Comparison of ENCODE assay signal across 20 cellular contexts in the genomic region with DNA sequence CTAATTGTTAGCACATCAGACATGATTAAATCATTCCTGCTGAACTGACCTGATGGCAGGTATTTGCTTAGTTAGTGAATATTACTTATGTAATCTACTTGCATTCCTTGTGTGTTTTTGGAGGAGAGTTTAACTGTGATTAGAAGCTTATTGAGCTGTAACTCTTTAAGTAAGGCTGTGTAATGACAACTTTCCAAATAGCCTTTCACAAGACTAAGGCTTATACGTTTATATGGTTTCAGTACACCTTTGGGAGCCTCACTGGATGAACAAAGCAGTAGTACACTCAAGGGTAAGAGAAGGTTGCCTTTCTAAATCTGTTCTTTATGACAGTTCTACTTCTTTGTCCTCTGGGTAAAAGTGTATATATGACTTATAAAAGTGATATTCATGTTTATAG. TPM values are rescaled to one million over a fixed set of nuclear protein-coding genes. Genes with fewer than 3 reads are reported as not detected.
DNase-seq lines count a peak whose midpoint lies in the region; ATAC-seq and TF ChIP-seq lines count a peak whose summit lies in the region.
"Had no signal": no experiment of that assay in that cellular context is flagged by ENCODE, and none has a peak within 500 bp of the region (broad histone marks: within the 10 kb centered on the region; RNA-seq: fewer than 3 reads in every experiment).

No MANE protein-coding gene starts in this region.

- no peak for ATAC-seq in HG03280 (IDR thresholded peaks at IDR 0.05; ENCODE audit: unreplicated experiment)
- ATAC-seq: esophagus mucosa; stimulated activated naive B cell treated with anti-CD40 and anti-IgM and Interleukin-4, amounts not matched to agents 10 μg/mL and 1 μg/mL and 100 μg/mL, for 72 hours had no signal

- DNase-seq in colonic mucosa (no peak), transverse colon (no peak), NCI-H2227 (lab: John Stamatoyannopoulos, UW; ENCODE audit: unreplicated experiment) (no peak)
- no peak for DNase-seq in central memory CD4-positive, alpha-beta T cell
- DNase-seq: activated CD4-positive, CD25-positive, alpha-beta regulatory T cell treated with anti-CD3 and anti-CD28 coated beads, Interleukin-2, amount 50 U/mL, for 72 hours; activated CD8-positive, alpha-beta memory T cell treated with anti-CD3 and anti-CD28 coated beads, Interleukin-2, amount 50 U/mL, for 48 hours; activated naive CD4-positive, alpha-beta T cell treated with anti-CD3 and anti-CD28 coated beads, Interleukin-2, amount 50 U/mL, for 16 hours; CD4-positive, alpha-beta T cell; cerebellar nuclear complex; GF-D8; Kasumi-1; midbrain; NCI-H1694 treated with DMSO at 0.1 percent for 48 hours; NCI-H774; stimulated activated naive B cell treated with anti-CD40 and anti-IgM and Interleukin-4, amounts not matched to agents 10 μg/mL and 1 μg/mL and 100 μg/mL, for 72 hours; T-helper 2 cell had no signal

- no peak overlapping the region for H3K9ac ChIP-seq in KMS-11
- peak overlapping the region in 1 of 2 donors; percentile 58 for H3K9ac ChIP-seq in colonic mucosa (ENCODE audit: low read depth in 2 of 2, low read length in 2 of 2)

- in situ Hi-C loops in transverse colon (cut with MboI; ENCODE audit: low pct_ligation_motif_present in 1 of 4, low pct_unique_long_range_greater_than_20kb in 1 of 4, low sequenced_read_pairs in 3 of 4): no loop called here

- H3K27me3 ChIP-seq in KMS-11 (ENCODE audit: insufficient read depth, low read depth): no peaks in the 10 kb centered on the region
- no peaks in the 10 kb centered on the region for H3K27me3 ChIP-seq in colonic mucosa
- no peaks in the 10 kb centered on the region for H3K27me3 ChIP-seq in transverse colon

- TF ChIP-seq POLR2A in transverse colon (IDR thresholded peaks at IDR 0.05): peak; percentile 51

- H4K20me1 ChIP-seq in KMS-11 (ENCODE audit: insufficient read depth): no peaks in the 10 kb centered on the region

- H3K4me1 ChIP-seq in KMS-11 (ENCODE audit: low read depth, poor library complexity, severe bottlenecking) (peaks cover 57% of the 10 kb centered on the region), colonic mucosa (no peaks in the 10 kb centered on the region), mesodermal cell (ENCODE audit: control insufficient read depth, insufficient read depth, low read length, poor library complexity, severe bottlenecking) (peaks cover 18% of the 10 kb centered on the region), transverse colon (peaks cover 0 to 82% (median 43%) of the 10 kb centered on the region in 4 donors)

- 83 to 100% methylated on average over 1 of the region's 1 CpG for WGBS in mesodermal cell (ENCODE audit: insufficient coverage in 2 of 2), 2 experiments
- WGBS in transverse colon (ENCODE audit: low coverage in 1 of 2), 2 donors: 29 to 41% methylated on average over 1 of the region's 1 CpG

- H3K4me2 ChIP-seq in KMS-11: peak overlapping the region; percentile 15; the same call in 1 of the 2 replicates

- H2AFZ ChIP-seq in KMS-11 (ENCODE audit: low read depth): no peak overlapping the region

- TF ChIP-seq CTCF in KMS-11 (conservative IDR thresholded peaks at IDR 0.05; ENCODE audit: low read depth, low read length): no peak
- no peak for TF ChIP-seq CTCF in colonic mucosa (IDR thresholded peaks at IDR 0.05)
- no peak for TF ChIP-seq CTCF in transverse colon (IDR thresholded peaks at IDR 0.05)

- H3K36me3 ChIP-seq in KMS-11 (ENCODE audit: insufficient read depth) (peaks cover 8% of the 10 kb centered on the region), colonic mucosa (peaks cover 3% of the 10 kb centered on the region), mesodermal cell (ENCODE audit: control insufficient read depth, insufficient read depth, low read length) (peaks cover 44% of the 10 kb centered on the region), transverse colon (peaks cover 0 to 21% (median 10%) of the 10 kb centered on the region in 4 donors)

- no peaks in the 10 kb centered on the region for H3K9me3 ChIP-seq in colonic mucosa
- H3K9me3 ChIP-seq in mesodermal cell (ENCODE audit: control insufficient read depth, low read length): no peaks in the 10 kb centered on the region
- H3K9me3 ChIP-seq in transverse colon: no peaks in the 10 kb centered on the region

- TF ChIP-seq EP300 in transverse colon (IDR thresholded peaks at IDR 0.05; ENCODE audit: low read depth): no peak

- H3K27ac ChIP-seq in KMS-11 (no peak overlapping the region), colonic mucosa (peak overlapping the region; percentile 66), mesodermal cell (ENCODE audit: low read depth, low read length, severe bottlenecking) (no peak overlapping the region), transverse colon (peak overlapping the region; percentile 98 to 99 (median 98))

- intact Hi-C loops in colonic mucosa (cut with DNase I): no loop called here
- intact Hi-C loops in transverse colon (cut with DNase I; ENCODE audit: low total_unique reads): no loop called here

- peaks cover 53% of the 10 kb centered on the region for H3K79me2 ChIP-seq in KMS-11 (ENCODE audit: insufficient read depth, low read depth)

- H3K4me3 ChIP-seq in KMS-11 (IDR thresholded peaks at IDR 0.05; ENCODE audit: insufficient read depth, low read depth, low read length) (no peak overlapping the region), colonic mucosa (no peak overlapping the region), mesodermal cell (ENCODE audit: extremely low read depth, insufficient read depth, low read length, poor library complexity, severe bottlenecking) (peak overlapping the region; percentile 20), transverse colon (peak overlapping the region in 3 of 4 donors; percentile 3 to 93 (median 13))

RNA-seq across cellular contexts. Expression of a gene that starts 4.3 kb away (rescaled TPM):
- total RNA-seq in colonic mucosa: 100 to 1,000 TPM; 141 to 323 TPM
- 126 TPM for polyA plus RNA-seq in mesodermal cell (2013, experiment 1 of 2)
- 120 TPM for polyA plus RNA-seq in mesodermal cell (2013, experiment 2 of 2)
- 100 to 1,000 TPM; 117 to 255 (median 212) TPM for total RNA-seq in transverse colon

Comparison
In these comparisons a context has a peak if more than half of its experiments do, and no peak if none do; other contexts are left out.
1. H3K27ac ChIP-seq: peak in colonic mucosa (single experiment) and transverse colon (4 of 4); none in KMS-11 (single experiment) and mesodermal cell (single experiment).
2. H3K4me3 ChIP-seq: peak in mesodermal cell (single experiment) and transverse colon (3 of 4); none in KMS-11 (single experiment) and colonic mucosa (single experiment).